8 cellular contexts compared by ENCODE assay signal in genomic region chr19:54189668-54190502, GRCh38. TPM values are rescaled to one million over a fixed set of nuclear protein-coding genes. Genes with fewer than 3 reads are reported as not detected.
DNase-seq lines count a peak whose midpoint lies in the region; ATAC-seq and TF ChIP-seq lines count a peak whose summit lies in the region.

No MANE protein-coding gene starts in this region.

- H3K4me3 ChIP-seq in upper lobe of left lung = peak overlapping the region; percentile 61 to 85 (median 80)

- intact Hi-C loops in left cardiac atrium (cut with DNase I) (no loop called here), posterior cingulate gyrus (cut with DNase I) (loop anchor here (5.0 kb wide), 1 partner anchor 42 kb away; no protein-coding TSS in a partner anchor)

- peak in 1 of 6 experiments; percentile 15 for TF ChIP-seq CTCF in upper lobe of left lung (IDR thresholded peaks at IDR 0.05)

- DNase-seq in NCI-H1694 (lab: John Stamatoyannopoulos, UW) (peak; percentile 100), amygdala (lab: John Stamatoyannopoulos, UW) (peak; percentile 97 to 100 (median 100)), left cardiac atrium (peak; percentile 100), posterior cingulate gyrus (peak; percentile 99 to 100 (median 100)), upper lobe of left lung (peak; percentile 100)

- H3K27ac ChIP-seq in upper lobe of left lung = peak overlapping the region; percentile 99 to 100 (median 99)

- peak overlapping the region; percentile 90 for H3K4me3 Mint-ChIP-seq in T-helper 1 cell treated with Interleukin-12 subunit alpha and Interleukin-12 subunit beta and Interleukin-4 antibody, amounts not matched to agents 30 μg/mL and 1 μg/mL, for 36 hours

- H3K27me3 Mint-ChIP-seq in T-helper 1 cell treated with Interleukin-12 subunit alpha and Interleukin-12 subunit beta and Interleukin-4 antibody, amounts not matched to agents 30 μg/mL and 1 μg/mL, for 36 hours (ENCODE audit: low read depth) = no peaks in the 10 kb centered on the region

- ATAC-seq in GM18498 (IDR thresholded peaks at IDR 0.05; ENCODE audit: unreplicated experiment) (peak; percentile 51), HG02885 (IDR thresholded peaks at IDR 0.05; ENCODE audit: poor library complexity, unreplicated experiment) (peak; percentile 50), left cardiac atrium (peak; percentile 75 to 84), upper lobe of left lung (ENCODE audit: low FRiP score in 2 of 2) (peak; percentile 86 to 95)

- WGBS in upper lobe of left lung, 2 donors = 0 to 1% methylated on average over 40 to 55 of the region's 71 CpGs

- H3K9me3 ChIP-seq in upper lobe of left lung = no peaks in the 10 kb centered on the region

- peak overlapping the region; percentile 99 for H3K27ac Mint-ChIP-seq in T-helper 1 cell treated with Interleukin-12 subunit alpha and Interleukin-12 subunit beta and Interleukin-4 antibody, amounts not matched to agents 30 μg/mL and 1 μg/mL, for 36 hours

- H3K4me1 Mint-ChIP-seq in T-helper 1 cell treated with Interleukin-12 subunit alpha and Interleukin-12 subunit beta and Interleukin-4 antibody, amounts not matched to agents 30 μg/mL and 1 μg/mL, for 36 hours (ENCODE audit: low read depth) = peaks cover 33% of the 10 kb centered on the region

- peaks cover 19 to 33% (median 22%) of the 10 kb centered on the region in 4 donors for H3K4me1 ChIP-seq in upper lobe of left lung

- peaks cover 0 to 28% (median 19%) of the 10 kb centered on the region in 4 donors for H3K36me3 ChIP-seq in upper lobe of left lung

- H3K36me3 Mint-ChIP-seq in T-helper 1 cell treated with Interleukin-12 subunit alpha and Interleukin-12 subunit beta and Interleukin-4 antibody, amounts not matched to agents 30 μg/mL and 1 μg/mL, for 36 hours (ENCODE audit: low read depth) = peaks cover 19% of the 10 kb centered on the region

- no peaks in the 10 kb centered on the region for H3K27me3 ChIP-seq in upper lobe of left lung

- TF ChIP-seq EP300 in upper lobe of left lung (IDR thresholded peaks at IDR 0.05) = peak in 1 of 4 donors; percentile 76

- TF ChIP-seq POLR2A in upper lobe of left lung (IDR thresholded peaks at IDR 0.05) = peak in 3 of 4 donors; percentile 34 to 81 (median 79)

- H3K9me3 Mint-ChIP-seq in T-helper 1 cell treated with Interleukin-12 subunit alpha and Interleukin-12 subunit beta and Interleukin-4 antibody, amounts not matched to agents 30 μg/mL and 1 μg/mL, for 36 hours = no peaks in the 10 kb centered on the region

RNA-seq across cellular contexts. Expression of gene MBOAT7, which starts 0.5 kb away (rescaled TPM):
- total RNA-seq in left cardiac atrium (10 to 100 TPM; 21.6 to 21.7 TPM), upper lobe of left lung (100 to 1,000 TPM in 1 of 6 donors, 10 to 100 TPM in 5; 43.7 to 121 (median 75.4) TPM)

RNA-seq across cellular contexts. Expression of gene TSEN34, which starts 1.2 kb away (rescaled TPM):
- total RNA-seq in left cardiac atrium (10 to 100 TPM; 17.4 to 20.5 TPM), upper lobe of left lung (10 to 100 TPM; 43.2 to 78.4 (median 49.7) TPM)

RNA-seq across cellular contexts. Expression of gene RPS9, which starts 10.8 kb away (rescaled TPM):
- total RNA-seq in left cardiac atrium (100 to 1,000 TPM; 738 to 776 TPM), upper lobe of left lung (1,000 to 10,000 TPM in 5 of 6 donors, 100 to 1,000 TPM in 1; 985 to 1,704 (median 1,208) TPM)

RNA-seq across cellular contexts. Expression of gene TMC4, which starts 16.9 kb away (rescaled TPM):
- 1 to 10 TPM in 1 of 2 donors, under 1 TPM in 1; 0.38 to 1.1 TPM for total RNA-seq in left cardiac atrium
- 100 to 1,000 TPM in 1 of 6 donors, 10 to 100 TPM in 5; 35.7 to 116 (median 48.5) TPM for total RNA-seq in upper lobe of left lung

RNA-seq across cellular contexts. Expression of gene LENG1, which starts 30.4 kb away (rescaled TPM):
- total RNA-seq in left cardiac atrium (1 to 10 TPM; 7.0 to 7.2 TPM), upper lobe of left lung (10 to 100 TPM in 3 of 6 donors, 1 to 10 TPM in 3; 8.5 to 16.8 (median 9.4) TPM)

Comparison
In these comparisons a context has a peak if more than half of its experiments do, and no peak if none do; other contexts are left out.
1. Peak in every context shown above with its lines: DNase-seq, ATAC-seq, H3K4me3 ChIP-seq and H3K27ac ChIP-seq.